Comparison of ENCODE assay signal across 16 cellular contexts in the genomic region with DNA sequence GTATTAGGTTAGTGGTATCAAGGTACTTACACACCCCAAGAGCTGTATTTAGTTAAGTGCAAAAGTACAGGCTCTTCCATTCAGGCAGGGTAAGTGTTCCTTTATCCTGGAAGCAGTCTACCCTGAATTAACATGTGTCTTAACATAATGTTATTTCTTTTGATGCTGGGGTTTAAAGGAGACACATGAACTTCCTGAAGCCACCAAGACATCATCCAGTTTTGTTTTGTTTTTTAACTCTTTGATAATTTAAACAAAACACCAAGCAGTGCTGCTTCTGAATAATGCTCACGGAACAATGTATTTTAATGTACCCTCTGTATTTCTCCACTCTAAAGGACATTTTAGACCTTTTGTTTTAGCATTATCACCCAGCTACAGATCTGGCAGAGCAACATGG. TPM values are rescaled to one million over a fixed set of nuclear protein-coding genes. Genes with fewer than 3 reads are reported as not detected.
DNase-seq lines count a peak whose midpoint lies in the region; ATAC-seq and TF ChIP-seq lines count a peak whose summit lies in the region.
"Had no signal": no experiment of that assay in that cellular context is flagged by ENCODE, and none has a peak within 500 bp of the region (broad histone marks: within the 10 kb centered on the region; RNA-seq: fewer than 3 reads in every experiment).

No MANE protein-coding gene starts in this region.

- H2BK15ac ChIP-seq in IMR-90 (ENCODE audit: low read depth, low read length), result no peak overlapping the region

- TF ChIP-seq CTCF in IMR-90 (conservative IDR thresholded peaks at IDR 0.05; ENCODE audit: low read depth, low read length) (no peak), Loucy (conservative IDR thresholded peaks at IDR 0.05; ENCODE audit: low read length) (no peak)

- WGBS in IMR-90 (ENCODE audit: extremely low coverage in 2 of 2, insufficient read length in 1 of 2), 2 experiments, result no CpG with 5 or more reads among the region's 1 CpG

- H2BK5ac ChIP-seq in IMR-90 (ENCODE audit: low read depth, low read length, poor library complexity, severe bottlenecking), result peak overlapping the region; percentile 28

- H3K4me1 ChIP-seq in IMR-90 (ENCODE audit: control insufficient read depth, insufficient read depth, low read length), result peaks cover 7% of the 10 kb centered on the region; the same call in 1 of the 2 replicates
- peaks cover 15% of the 10 kb centered on the region for H3K4me1 ChIP-seq in Loucy (ENCODE audit: insufficient read depth, low read length, poor library complexity, severe bottlenecking)

- no peak overlapping the region; the same call in 1 of the 2 replicates for H4K5ac ChIP-seq in IMR-90 (ENCODE audit: low read depth, low read length)

- no peak overlapping the region for H3K27ac Mint-ChIP-seq in activated naive CD4-positive, alpha-beta T cell treated with anti-CD3 and anti-CD28 coated beads, Interleukin-2, amount 50 U/mL, for 72 hours
- H3K27ac Mint-ChIP-seq: CD4-positive, alpha-beta memory T cell had no signal

- H4K91ac ChIP-seq in IMR-90 (ENCODE audit: insufficient read depth, low read depth, low read length), result no peak overlapping the region

- no peaks in the 10 kb centered on the region for H3K9me2 ChIP-seq in Loucy (replicated peaks; ENCODE audit: low read depth, low read length)

- peak overlapping the region; percentile 64 for H2BK20ac ChIP-seq in IMR-90 (ENCODE audit: low read depth, low read length)

- no peak overlapping the region for H3K27ac ChIP-seq in IMR-90 (ENCODE audit: insufficient read depth, low read length)

- CTCF ChIA-PET in IMR-90 (lab: Yijun Ruan, JAX), result interaction anchor here (0.6 kb wide), 1 partner anchor 9 kb away, joined by 3 read pairs; no protein-coding TSS in a partner anchor

- H3K36me3 ChIP-seq in IMR-90 (ENCODE audit: control insufficient read depth, insufficient read depth, low read length) (no peaks in the 10 kb centered on the region), Loucy (ENCODE audit: insufficient read depth, low read length) (no peaks in the 10 kb centered on the region)

- H2AK5ac ChIP-seq in IMR-90 (ENCODE audit: low read depth, low read length), result no peak overlapping the region

- intact Hi-C loops in IMR-90 (cut with micrococcal nuclease), result loop anchor here (5.0 kb wide), 1 partner anchor 49 kb away; a partner anchor contains a TSS

- H3K14ac ChIP-seq in IMR-90 (replicated peaks; ENCODE audit: low read depth, low read length), result 0 out of 2 replicates have a peak overlapping the region, but pooled peaks have one; percentile 23

- ATAC-seq in IMR-90 (ENCODE audit: low read depth), result no peak
- ATAC-seq in activated naive CD4-positive, alpha-beta T cell treated with anti-CD3 and anti-CD28 coated beads, Interleukin-2, amount 50 U/mL, for 72 hours, result no peak
- ATAC-seq in GM19397 (IDR thresholded peaks at IDR 0.05; ENCODE audit: unreplicated experiment), result no peak

- peak overlapping the region; percentile 4; the same call in 1 of the 2 replicates for H3K23ac ChIP-seq in IMR-90 (ENCODE audit: low read depth, low read length)

- BruUV-seq in IMR-90 (replicated peaks; lab: Mats Ljungman, UMichigan), result no TSS peak

- H2BK120ac ChIP-seq in IMR-90 (ENCODE audit: low read depth, low read length), result peak overlapping the region; percentile 44

- H3K9me3 ChIP-seq in IMR-90 (ENCODE audit: control insufficient read depth, insufficient read depth, low read length) (no peaks in the 10 kb centered on the region), Loucy (ENCODE audit: insufficient read depth, low read depth, low read length) (no peaks in the 10 kb centered on the region)

- no peak overlapping the region; the same call in 1 of the 2 replicates for H3K4ac ChIP-seq in IMR-90 (ENCODE audit: low read depth, low read length)

- 0 out of 4 replicates have a peak overlapping the region, but pooled peaks of 1 of the 2 experiments have one; percentile 27 for H4K8ac ChIP-seq in IMR-90 (ENCODE audit: low read depth in 2 of 2, low read length in 2 of 2)

- no peak for TF ChIP-seq RAD21 in IMR-90 (IDR thresholded peaks at IDR 0.05; ENCODE audit: low read length)

- in situ Hi-C loops in IMR-90 (cut with MboI; ENCODE audit: low sequenced_read_pairs), result no loop called here

- H3K27me3 ChIP-seq in IMR-90 (ENCODE audit: control insufficient read depth, insufficient read depth, low read length) (no peaks in the 10 kb centered on the region), Loucy (ENCODE audit: insufficient read depth, low read length, poor library complexity, severe bottlenecking) (no peaks in the 10 kb centered on the region)

- peak overlapping the region; percentile 85; the same call in 1 of the 2 replicates for H3K18ac ChIP-seq in IMR-90 (ENCODE audit: low read depth, low read length)

- H4K20me1 ChIP-seq in IMR-90 (ENCODE audit: insufficient read depth, low read length) (no peaks in the 10 kb centered on the region), Loucy (ENCODE audit: insufficient read depth, low read length, poor library complexity, severe bottlenecking) (no peaks in the 10 kb centered on the region)

- H3K79me1 ChIP-seq in IMR-90 (ENCODE audit: low read depth in 1 of 2, low read length in 2 of 2), result no peaks in the 10 kb centered on the region

- no peaks in the 10 kb centered on the region for H3F3A ChIP-seq in Loucy (ENCODE audit: low read depth)

- DNase-seq in IMR-90 (no peak), glomerular visceral epithelial cell (ENCODE audit: extremely low spot score) (peak; percentile 73), islet precursor cell (no peak)
- DNase-seq in activated naive CD4-positive, alpha-beta T cell treated with anti-CD3 and anti-CD28 coated beads, Interleukin-2, amount 50 U/mL, for 72 hours (ENCODE audit: low spot score in 2 of 2), result no peak
- DNase-seq: C1 segment of cervical spinal cord; Calu3; CD4-positive, alpha-beta memory T cell; COR-L47; DMS53; DMS79 treated with DMSO at 0.1 percent for 48 hours; GF-D8; GOT3; H7; HCEC 1CT had no signal

- TF ChIP-seq POLR2A in IMR-90 (IDR thresholded peaks at IDR 0.05; ENCODE audit: low read depth, low read length), result no peak

- no peak overlapping the region for H3K4me2 ChIP-seq in IMR-90 (ENCODE audit: low read depth, low read length)
- H3K4me2 ChIP-seq in Loucy (ENCODE audit: low read depth, low read length, poor library complexity, severe bottlenecking), result no peak overlapping the region

- no peak overlapping the region for H3K9ac ChIP-seq in IMR-90 (ENCODE audit: low read depth, low read length)
- H3K9ac ChIP-seq in Loucy (ENCODE audit: low read depth, low read length, poor library complexity, severe bottlenecking), result no peak overlapping the region

- H2AK9ac ChIP-seq in IMR-90 (replicated peaks; ENCODE audit: low read depth, low read length, poor library complexity), result no peak overlapping the region

- no peak overlapping the region for H2AFZ ChIP-seq in IMR-90 (replicated peaks; ENCODE audit: low read length, poor library complexity)
- H2AFZ ChIP-seq in Loucy (ENCODE audit: low read length), result peak overlapping the region; percentile 57; the same call in 1 of the 2 replicates

- dilution Hi-C loops in IMR-90 (cut with HindIII; ENCODE audit: low sequenced_read_pairs, unreplicated experiment), result no loop called here

- no peaks in the 10 kb centered on the region for H3K79me2 ChIP-seq in Loucy (ENCODE audit: insufficient read depth, low read length)

- peaks cover 4 to 7% of the 10 kb centered on the region in 2 donors for H3K9me3 Mint-ChIP-seq in activated naive CD4-positive, alpha-beta T cell treated with anti-CD3 and anti-CD28 coated beads, Interleukin-2, amount 50 U/mL, for 72 hours

- H3K4me3 ChIP-seq in IMR-90 (ENCODE audit: insufficient read depth, low read depth, low read length) (no peak overlapping the region), Loucy (ENCODE audit: low read length, poor library complexity, severe bottlenecking) (no peak overlapping the region)

- POLR2A ChIA-PET in IMR-90 (lab: Charles Lee; ENCODE audit: unreplicated experiment), result no interaction called here

- no peaks in the 10 kb centered on the region for H3K36me3 Mint-ChIP-seq in activated naive CD4-positive, alpha-beta T cell treated with anti-CD3 and anti-CD28 coated beads, Interleukin-2, amount 50 U/mL, for 72 hours
- H3K36me3 Mint-ChIP-seq: CD4-positive, alpha-beta memory T cell had no signal

- peaks cover 6% of the 10 kb centered on the region for H3K9me1 ChIP-seq in IMR-90 (ENCODE audit: insufficient read depth, low read length)

- no peak overlapping the region for H3K56ac ChIP-seq in IMR-90 (ENCODE audit: extremely low read depth, insufficient read depth, low read length)

TF ChIP-seq in IMR-90, 13 proteins besides CTCF, POLR2A, EP300 and RAD21 (continues in another document):
- TF ChIP-seq FOS (IDR thresholded peaks at IDR 0.05; ENCODE audit: low read depth, low read length), result no peak
- TF ChIP-seq MAFK (IDR thresholded peaks at IDR 0.05; ENCODE audit: low read depth, low read length), result no peak
- TF ChIP-seq CHD1 (IDR thresholded peaks at IDR 0.05; ENCODE audit: low read depth, low read length), result no peak
- TF ChIP-seq NFE2L2 (IDR thresholded peaks at IDR 0.05; ENCODE audit: low read depth, low read length), result no peak
- TF ChIP-seq MXI1 (IDR thresholded peaks at IDR 0.05; ENCODE audit: borderline replicate concordance, low read depth, low read length), result no peak
- TF ChIP-seq, protein P1, sequence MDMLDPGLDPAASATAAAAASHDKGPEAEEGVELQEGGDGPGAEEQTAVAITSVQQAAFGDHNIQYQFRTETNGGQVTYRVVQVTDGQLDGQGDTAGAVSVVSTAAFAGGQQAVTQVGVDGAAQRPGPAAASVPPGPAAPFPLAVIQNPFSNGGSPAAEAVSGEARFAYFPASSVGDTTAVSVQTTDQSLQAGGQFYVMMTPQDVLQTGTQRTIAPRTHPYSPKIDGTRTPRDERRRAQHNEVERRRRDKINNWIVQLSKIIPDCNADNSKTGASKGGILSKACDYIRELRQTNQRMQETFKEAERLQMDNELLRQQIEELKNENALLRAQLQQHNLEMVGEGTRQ (IDR thresholded peaks at IDR 0.05; ENCODE audit: low read depth, low read length), result no peak
- no peak for TF ChIP-seq MAZ (IDR thresholded peaks at IDR 0.05; ENCODE audit: borderline replicate concordance, low read depth, low read length)
- TF ChIP-seq RCOR1 (IDR thresholded peaks at IDR 0.05; ENCODE audit: insufficient replicate concordance, low read length), result no peak
- no peak for TF ChIP-seq CEBPB (IDR thresholded peaks at IDR 0.05; ENCODE audit: low read depth, low read length)
- TF ChIP-seq SMC3 (IDR thresholded peaks at IDR 0.05; ENCODE audit: low read depth, low read length), result no peak

RNA-seq across cellular contexts. Expression of a gene that starts 50.5 kb away (rescaled TPM):
- total RNA-seq in IMR-90 (2012; rRNA removed), result 24.0 and 28.3 TPM in 2 replicates
- polyA plus RNA-seq in IMR-90 (2012; rRNA removed), result 9.1 and 12.5 TPM in 2 replicates
- 1.9 and 2.7 TPM in 2 replicates for polyA plus RNA-seq in IMR-90 (2012; cell fraction: cytosol; rRNA removed)
- polyA plus RNA-seq in IMR-90 (2012; cell fraction: nucleus; rRNA removed; ENCODE audit: low replicate concordance), result 3.8 and 32.9 TPM in 2 replicates
- not detected for total RNA-seq in activated naive CD4-positive, alpha-beta T cell treated with anti-CD3 and anti-CD28 coated beads, Interleukin-2, amount 50 U/mL, for 72 hours
- total RNA-seq: CD4-positive, alpha-beta memory T cell had no signal
- polyA plus RNA-seq: CD4-positive, alpha-beta memory T cell had no signal

Comparison
In these comparisons a context has a peak if more than half of its experiments do, and no peak if none do; other contexts are left out.
1. RNA of a gene that starts 50.5 kb away (total RNA-seq): 24.0 to 28.3 TPM in IMR-90; not detected in activated naive CD4-positive, alpha-beta T cell treated with anti-CD3 and anti-CD28 coated beads, Interleukin-2, amount 50 U/mL, for 72 hours; every median in the first group is over 10 times any median in the second.